In the genomic region with DNA sequence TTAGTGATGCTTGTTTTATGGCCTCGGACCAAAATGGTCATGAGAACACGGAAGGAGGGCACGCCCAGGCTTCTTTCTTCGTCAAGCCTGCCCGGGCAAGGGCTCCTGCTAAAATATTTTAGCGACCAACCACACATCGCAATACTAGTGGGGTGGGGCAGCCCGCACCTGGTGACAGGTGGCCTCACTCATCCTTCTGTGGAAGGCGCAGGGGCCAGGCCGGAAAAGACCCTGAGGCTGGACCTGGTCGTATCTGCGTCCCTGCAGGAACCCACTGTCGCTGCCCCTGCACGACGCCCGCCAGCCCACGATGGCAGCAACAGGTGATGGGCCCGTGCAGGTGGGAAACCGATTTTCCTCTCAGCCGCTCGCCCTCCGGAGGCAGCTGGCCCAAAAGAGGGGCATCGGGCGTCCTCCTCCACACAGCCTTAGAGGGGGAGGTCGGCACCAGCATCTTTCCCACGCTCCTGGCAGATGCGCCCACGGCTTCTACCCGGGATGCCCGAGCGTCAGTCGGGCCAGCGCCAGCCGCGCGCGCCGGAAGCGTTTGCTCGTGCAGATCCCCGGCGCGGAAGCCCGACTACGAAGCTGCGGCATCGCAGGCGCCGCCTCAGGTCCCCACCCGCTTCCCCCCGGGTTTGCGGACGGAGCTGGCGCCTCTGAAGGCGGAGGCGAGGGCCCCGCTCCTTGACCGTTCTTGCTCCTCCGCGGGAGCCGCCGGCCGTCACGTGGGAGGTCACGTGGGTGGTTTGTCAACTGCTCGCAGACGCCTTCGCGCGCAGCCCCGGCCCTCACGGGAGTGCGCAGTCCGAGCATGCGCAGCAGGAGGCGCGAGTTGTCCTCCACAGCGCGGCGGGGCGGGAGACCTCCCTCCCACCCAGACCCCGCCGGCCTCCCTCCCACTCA, we compare ENCODE assay signal across 8 cellular contexts.
DNase-seq lines count a peak whose midpoint lies in the region; ATAC-seq and TF ChIP-seq lines count a peak whose summit lies in the region.

No MANE protein-coding gene starts in this region.

- H3K27me3 Mint-ChIP-seq in nephron progenitor cell (ENCODE audit: low read depth, poor library complexity): peaks cover 20% of the 10 kb centered on the region

- H3K4me3 Mint-ChIP-seq in nephron progenitor cell: peak overlapping the region; percentile 64

- peak; percentile 56 for ATAC-seq in GM21737 (IDR thresholded peaks at IDR 0.05; ENCODE audit: unreplicated experiment)

- peaks cover 12% of the 10 kb centered on the region for H3K4me1 Mint-ChIP-seq in nephron progenitor cell

- peak; percentile 78 for TF ChIP-seq POLR2A in Raji (IDR thresholded peaks at IDR 0.05; ENCODE audit: insufficient read depth, low read depth, low read length)

- no peak for TF ChIP-seq CTCF in nephron progenitor cell (IDR thresholded peaks at IDR 0.05)

- no peaks in the 10 kb centered on the region for H3K9me3 Mint-ChIP-seq in nephron progenitor cell

- H3K27ac Mint-ChIP-seq in nephron progenitor cell: no peak overlapping the region

- no peaks in the 10 kb centered on the region for H3K36me3 Mint-ChIP-seq in nephron progenitor cell (ENCODE audit: low read depth)

- peak; percentile 98 for DNase-seq in DMS53 (lab: John Stamatoyannopoulos, UW)
- peak; percentile 91 for DNase-seq in LoVo (ENCODE audit: low spot score)
- peak; percentile 89 for DNase-seq in activated gamma-delta T cell (lab: John Stamatoyannopoulos, UW)
- peak; percentile 86 for DNase-seq in fibroblast of the conjunctiva (ENCODE audit: low read depth)
- DNase-seq in nephron progenitor cell: peak; percentile 98
- DNase-seq in stimulated activated naive CD4-positive, alpha-beta T cell treated with Interleukin-2 at 50 U/mL for 16 hours (lab: John Stamatoyannopoulos, UW): peak; percentile 87

Comparison
In these comparisons a context has a peak if more than half of its experiments do, and no peak if none do; other contexts are left out.
1. Peak in every context shown above with its lines: DNase-seq and ATAC-seq.